In the genomic region with DNA sequence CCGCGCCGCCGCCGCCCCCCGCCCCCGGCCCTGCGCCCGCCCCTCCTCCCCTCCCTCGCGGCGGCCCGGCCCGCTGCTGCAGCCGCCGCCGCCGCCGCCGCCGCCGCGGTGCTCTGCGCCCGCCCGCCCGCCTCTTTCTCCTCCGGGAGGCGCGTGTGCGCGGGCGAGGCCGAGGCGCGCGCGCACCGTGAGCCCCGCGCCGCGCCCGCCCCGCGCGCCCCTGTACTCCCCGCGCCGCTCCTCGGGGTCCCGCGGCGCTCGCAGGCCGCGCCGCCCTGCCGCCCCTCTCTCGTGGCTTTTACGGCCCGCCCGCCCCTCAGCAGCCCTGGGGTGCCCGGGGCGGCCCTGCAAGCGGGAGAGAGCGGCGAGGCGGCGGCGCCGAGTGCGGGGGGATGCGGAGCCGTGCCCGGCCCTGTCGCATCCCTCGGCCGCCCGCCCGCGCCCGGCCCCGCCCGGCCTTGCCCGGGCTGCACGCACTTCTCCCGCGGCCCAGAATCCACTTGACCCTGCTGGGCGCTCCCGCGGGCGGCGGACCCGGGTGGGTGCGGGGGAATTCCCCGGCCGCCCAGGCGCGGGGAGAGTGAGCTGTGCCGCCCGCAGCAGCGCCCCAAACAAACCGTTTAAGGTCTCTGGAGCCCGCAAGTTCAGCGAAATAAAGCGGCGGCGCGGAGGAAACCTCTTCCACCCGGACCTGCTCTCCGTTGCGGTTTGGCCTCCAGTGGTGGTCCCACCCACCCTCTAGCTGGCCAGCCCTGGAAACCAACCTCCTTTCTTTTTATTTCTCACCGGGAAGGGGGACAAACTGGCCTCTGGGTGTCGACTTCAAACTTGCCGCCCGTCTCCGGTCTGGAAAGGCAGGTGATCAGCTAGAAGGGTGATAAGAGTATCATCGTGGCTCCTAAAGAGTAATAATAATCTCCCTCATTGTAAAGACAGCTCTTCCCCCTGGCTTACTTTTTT, we compare ENCODE assay signal across 8 cellular contexts. TPM values are rescaled to one million over a fixed set of nuclear protein-coding genes. Genes with fewer than 3 reads are reported as not detected.
A peak's percentile ranks its signal among the peaks of the same experiment; 100 is the strongest.
DNase-seq lines count a peak whose midpoint lies in the region; ATAC-seq and TF ChIP-seq lines count a peak whose summit lies in the region.

No MANE protein-coding gene starts in this region.

- TF ChIP-seq POLR2A in upper lobe of left lung (IDR thresholded peaks at IDR 0.05) = peak in 1 of 4 donors; percentile 14

- DNase-seq in activated CD4-positive, alpha-beta T cell treated with anti-CD3 and anti-CD28 coated beads for 4 hours = peak; percentile 11 to 15
- no peak for DNase-seq in activated CD4-positive, alpha-beta T cell treated with anti-CD3 and anti-CD28 coated beads for 1 hour
- DNase-seq in effector CD4-positive, alpha-beta T cell = peak; percentile 5
- DNase-seq in upper lobe of left lung (peak in 1 of 2 donors; percentile 87), NOMO-1 treated with DMSO at 0.1 percent for 48 hours (lab: John Stamatoyannopoulos, UW; ENCODE audit: unreplicated experiment) (no peak), HUDEP-2 (lab: John Stamatoyannopoulos, UW; ENCODE audit: unreplicated experiment in 76 of 76) (no peak)

- no peaks in the 10 kb centered on the region for H3K36me3 ChIP-seq in upper lobe of left lung

- peaks cover 13% of the 10 kb centered on the region for H3K4me1 ChIP-seq in mononuclear cell (ENCODE audit: insufficient read depth, low read length)
- H3K4me1 ChIP-seq in upper lobe of left lung = peaks cover 14 to 22% (median 16%) of the 10 kb centered on the region in 4 donors

- WGBS in upper lobe of left lung, 2 donors = 1 to 2% methylated on average over 13 to 51 of the region's 119 CpGs

- H3K4me3 ChIP-seq in mononuclear cell (ENCODE audit: low read length) (peak overlapping the region; percentile 40), upper lobe of left lung (peak overlapping the region; percentile 46 to 72 (median 62))

- no peak for TF ChIP-seq CTCF in upper lobe of left lung (IDR thresholded peaks at IDR 0.05)

- ATAC-seq in SK-N-SH treated with all-trans-retinoic acid at 6 μM for 48 hours (peak; percentile 30; the same call in 2 of the 3 replicates), upper lobe of left lung (ENCODE audit: low FRiP score in 2 of 2) (peak in 1 of 2 donors; percentile 58)

- TF ChIP-seq EP300 in upper lobe of left lung (IDR thresholded peaks at IDR 0.05) = no peak

- H3K27ac ChIP-seq in upper lobe of left lung = peak overlapping the region; percentile 70 to 90 (median 80)

- H3K27me3 ChIP-seq in mononuclear cell (ENCODE audit: insufficient read depth, low read length) (peaks cover 13% of the 10 kb centered on the region), upper lobe of left lung (peaks cover 0 to 9% (median 2%) of the 10 kb centered on the region in 4 donors)

- H3K9me3 ChIP-seq in mononuclear cell (ENCODE audit: low read depth, low read length) (no peaks in the 10 kb centered on the region), upper lobe of left lung (no peaks in the 10 kb centered on the region)

TF ChIP-seq in SK-N-SH treated with all-trans-retinoic acid at 6 μM for 48 hours, 23 proteins besides CTCF, POLR2A, EP300 and RAD21:
- no peak for TF ChIP-seq ZNF70 (CRISPR knock-in tag; IDR thresholded peaks at IDR 0.05)
- no peak for TF ChIP-seq TCF4 (CRISPR knock-in tag; IDR thresholded peaks at IDR 0.05; ENCODE audit: borderline replicate concordance)
- TF ChIP-seq SNAI2 (CRISPR knock-in tag; IDR thresholded peaks at IDR 0.05) = no peak
- TF ChIP-seq ZFP30 (CRISPR knock-in tag; IDR thresholded peaks at IDR 0.05) = no peak
- TF ChIP-seq, protein P1, sequence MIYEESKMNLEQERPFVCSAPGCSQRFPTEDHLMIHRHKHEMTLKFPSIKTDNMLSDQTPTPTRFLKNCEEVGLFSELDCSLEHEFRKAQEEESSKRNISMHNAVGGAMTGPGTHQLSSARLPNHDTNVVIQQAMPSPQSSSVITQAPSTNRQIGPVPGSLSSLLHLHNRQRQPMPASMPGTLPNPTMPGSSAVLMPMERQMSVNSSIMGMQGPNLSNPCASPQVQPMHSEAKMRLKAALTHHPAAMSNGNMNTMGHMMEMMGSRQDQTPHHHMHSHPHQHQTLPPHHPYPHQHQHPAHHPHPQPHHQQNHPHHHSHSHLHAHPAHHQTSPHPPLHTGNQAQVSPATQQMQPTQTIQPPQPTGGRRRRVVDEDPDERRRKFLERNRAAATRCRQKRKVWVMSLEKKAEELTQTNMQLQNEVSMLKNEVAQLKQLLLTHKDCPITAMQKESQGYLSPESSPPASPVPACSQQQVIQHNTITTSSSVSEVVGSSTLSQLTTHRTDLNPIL (CRISPR knock-in tag; IDR thresholded peaks at IDR 0.05; ENCODE audit: low read depth) = no peak
- no peak for TF ChIP-seq PPARA (CRISPR knock-in tag; IDR thresholded peaks at IDR 0.05; ENCODE audit: borderline replicate concordance)

RNA-seq across cellular contexts. Expression of gene AFF3, which starts 37.4 kb away (rescaled TPM):
- total RNA-seq in mononuclear cell = 21.9 TPM
- total RNA-seq in upper lobe of left lung = 100 to 1,000 TPM in 1 of 6 donors, 10 to 100 TPM in 5; 21.0 to 195 (median 47.9) TPM

Comparison
In these comparisons a context has a peak if more than half of its experiments do, and no peak if none do; other contexts are left out.
1. DNase-seq: peak in activated CD4-positive, alpha-beta T cell treated with anti-CD3 and anti-CD28 coated beads for 4 hours (2 of 2) and effector CD4-positive, alpha-beta T cell (single experiment); none in activated CD4-positive, alpha-beta T cell treated with anti-CD3 and anti-CD28 coated beads for 1 hour (single experiment), NOMO-1 treated with DMSO at 0.1 percent for 48 hours (single experiment) and HUDEP-2 (0 of 76).